1 cellular context compared by ENCODE assay signal in the genomic region with DNA sequence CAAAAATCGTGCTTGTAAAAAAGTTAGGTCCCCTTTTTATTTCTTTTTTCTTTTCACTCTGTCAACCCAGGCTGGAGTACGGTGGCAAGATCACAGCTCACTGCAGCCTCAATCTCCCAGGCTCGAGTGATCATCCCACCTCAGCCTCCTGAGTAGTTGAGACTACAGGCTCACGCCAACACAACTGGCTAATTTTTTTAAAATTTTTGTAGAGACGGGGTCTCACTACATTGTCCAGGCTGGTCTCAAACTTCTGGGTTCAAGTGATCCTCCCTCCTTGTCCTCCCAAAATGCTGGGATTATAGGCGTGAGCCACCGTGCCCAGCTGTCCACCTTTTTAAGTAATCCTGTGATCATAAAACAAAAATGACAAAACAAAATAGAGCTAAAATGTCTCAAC.
TF ChIP-seq lines count a peak whose summit lies in the region.

No MANE protein-coding gene starts in this region.

TF ChIP-seq in HepG2, 621 proteins besides CTCF, POLR2A, EP300 and RAD21 (continued from another document):
- TF ChIP-seq LRRFIP1 (CRISPR knock-in tag; conservative IDR thresholded peaks at IDR 0.05) (no peak), PAXIP1 (CRISPR knock-in tag; conservative IDR thresholded peaks at IDR 0.05) (0 out of 2 replicates have a peak, but pooled peaks have one; percentile 0), AKAP8 (CRISPR knock-in tag; IDR thresholded peaks at IDR 0.05) (no peak), HCFC1 (IDR thresholded peaks at IDR 0.05; ENCODE audit: low read depth, low read length) (no peak), HNRNPUL1 (IDR thresholded peaks at IDR 0.05; ENCODE audit: low read depth, low read length) (no peak), ZNF121 (CRISPR knock-in tag; IDR thresholded peaks at IDR 0.05) (peak; percentile 82), EHMT2 (IDR thresholded peaks at IDR 0.05; ENCODE audit: borderline replicate concordance, low read depth, low read length) (no peak), ZNF674 (CRISPR knock-in tag; IDR thresholded peaks at IDR 0.05; ENCODE audit: low read depth) (no peak), NAIF1 (CRISPR knock-in tag; IDR thresholded peaks at IDR 0.05; ENCODE audit: borderline replicate concordance) (no peak), ZNF572 (CRISPR knock-in tag; IDR thresholded peaks at IDR 0.05) (no peak), RARG (CRISPR knock-in tag; IDR thresholded peaks at IDR 0.05; ENCODE audit: low read depth) (no peak), ZBTB7B (CRISPR knock-in tag; IDR thresholded peaks at IDR 0.05) (no peak), TCF7 (IDR thresholded peaks at IDR 0.05; ENCODE audit: low read depth) (no peak), HDAC1 (CRISPR knock-in tag; IDR thresholded peaks at IDR 0.05) (no peak), ATRX (CRISPR knock-in tag; IDR thresholded peaks at IDR 0.05; ENCODE audit: borderline replicate concordance) (no peak)
- TF ChIP-seq, protein P1, sequence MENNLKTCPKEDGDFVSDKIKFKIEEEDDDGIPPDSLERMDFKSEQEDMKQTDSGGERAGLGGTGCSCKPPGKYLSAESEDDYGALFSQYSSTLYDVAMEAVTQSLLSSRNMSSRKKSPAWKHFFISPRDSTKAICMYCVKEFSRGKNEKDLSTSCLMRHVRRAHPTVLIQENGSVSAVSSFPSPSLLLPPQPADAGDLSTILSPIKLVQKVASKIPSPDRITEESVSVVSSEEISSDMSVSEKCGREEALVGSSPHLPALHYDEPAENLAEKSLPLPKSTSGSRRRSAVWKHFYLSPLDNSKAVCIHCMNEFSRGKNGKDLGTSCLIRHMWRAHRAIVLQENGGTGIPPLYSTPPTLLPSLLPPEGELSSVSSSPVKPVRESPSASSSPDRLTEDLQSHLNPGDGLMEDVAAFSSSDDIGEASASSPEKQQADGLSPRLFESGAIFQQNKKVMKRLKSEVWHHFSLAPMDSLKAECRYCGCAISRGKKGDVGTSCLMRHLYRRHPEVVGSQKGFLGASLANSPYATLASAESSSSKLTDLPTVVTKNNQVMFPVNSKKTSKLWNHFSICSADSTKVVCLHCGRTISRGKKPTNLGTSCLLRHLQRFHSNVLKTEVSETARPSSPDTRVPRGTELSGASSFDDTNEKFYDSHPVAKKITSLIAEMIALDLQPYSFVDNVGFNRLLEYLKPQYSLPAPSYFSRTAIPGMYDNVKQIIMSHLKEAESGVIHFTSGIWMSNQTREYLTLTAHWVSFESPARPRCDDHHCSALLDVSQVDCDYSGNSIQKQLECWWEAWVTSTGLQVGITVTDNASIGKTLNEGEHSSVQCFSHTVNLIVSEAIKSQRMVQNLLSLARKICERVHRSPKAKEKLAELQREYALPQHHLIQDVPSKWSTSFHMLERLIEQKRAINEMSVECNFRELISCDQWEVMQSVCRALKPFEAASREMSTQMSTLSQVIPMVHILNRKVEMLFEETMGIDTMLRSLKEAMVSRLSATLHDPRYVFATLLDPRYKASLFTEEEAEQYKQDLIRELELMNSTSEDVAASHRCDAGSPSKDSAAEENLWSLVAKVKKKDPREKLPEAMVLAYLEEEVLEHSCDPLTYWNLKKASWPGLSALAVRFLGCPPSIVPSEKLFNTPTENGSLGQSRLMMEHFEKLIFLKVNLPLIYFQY (CRISPR knock-in tag; IDR thresholded peaks at IDR 0.05; ENCODE audit: borderline replicate concordance) = no peak
- TF ChIP-seq, protein P2, sequence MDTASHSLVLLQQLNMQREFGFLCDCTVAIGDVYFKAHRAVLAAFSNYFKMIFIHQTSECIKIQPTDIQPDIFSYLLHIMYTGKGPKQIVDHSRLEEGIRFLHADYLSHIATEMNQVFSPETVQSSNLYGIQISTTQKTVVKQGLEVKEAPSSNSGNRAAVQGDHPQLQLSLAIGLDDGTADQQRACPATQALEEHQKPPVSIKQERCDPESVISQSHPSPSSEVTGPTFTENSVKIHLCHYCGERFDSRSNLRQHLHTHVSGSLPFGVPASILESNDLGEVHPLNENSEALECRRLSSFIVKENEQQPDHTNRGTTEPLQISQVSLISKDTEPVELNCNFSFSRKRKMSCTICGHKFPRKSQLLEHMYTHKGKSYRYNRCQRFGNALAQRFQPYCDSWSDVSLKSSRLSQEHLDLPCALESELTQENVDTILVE (CRISPR knock-in tag; IDR thresholded peaks at IDR 0.05) = no peak
